12 cellular contexts compared by ENCODE assay signal in genomic region chr21:29360799-29361765, GRCh38.
DNase-seq lines count a peak whose midpoint lies in the region; ATAC-seq, FAIRE-seq and TF ChIP-seq lines count a peak whose summit lies in the region.
"Had no signal": no experiment of that assay in that cellular context is flagged by ENCODE, and none has a peak within 500 bp of the region (broad histone marks: within the 10 kb centered on the region; RNA-seq: fewer than 3 reads in every experiment).

No MANE protein-coding gene starts in this region.

- H3K4me1 ChIP-seq in adrenal gland (replicated peaks in 1 of 2) (no peaks in the 10 kb centered on the region), HepG2 (ENCODE audit: insufficient read depth, low read length) (0 out of 2 replicates have a peak, but pooled peaks cover 7% of the 10 kb centered on the region)

- CTCF ChIA-PET in HepG2 (lab: Yijun Ruan, JAX; ENCODE audit: low intra/inter-chr PET ratio, low total read pairs) = no interaction called here

- POLR2A ChIA-PET in HepG2 (lab: Yijun Ruan, JAX) = no interaction called here

- H3K4me3 ChIP-seq in adrenal gland = no peak overlapping the region
- no peak overlapping the region for H3K4me3 ChIP-seq in HepG2 (replicated peaks in 1 of 3; ENCODE audit: insufficient read depth in 1 of 3, low read depth in 2 of 3, low read length in 3 of 3)

- no peak overlapping the region for H3K9ac ChIP-seq in HepG2 (ENCODE audit: insufficient read depth, low read depth, low read length)

- H3K27me3 ChIP-seq in adrenal gland (no peaks in the 10 kb centered on the region), HepG2 (ENCODE audit: control insufficient read depth in 1 of 2, insufficient read depth in 2 of 2, low read length in 2 of 2) (no peaks in the 10 kb centered on the region)

- no peaks in the 10 kb centered on the region for H3K79me2 ChIP-seq in HepG2 (ENCODE audit: insufficient read depth, low read length)

- intact Hi-C loops in adrenal gland (cut with DNase I) = no loop called here
- intact Hi-C loops in HepG2 (cut with micrococcal nuclease; ENCODE audit: unreplicated experiment) = no loop called here

- TF ChIP-seq EP300 in HepG2 (IDR thresholded peaks at IDR 0.05; ENCODE audit: low read depth in 2 of 2, low read length in 2 of 2) (no peak), HepG2 (CRISPR knock-in tag; IDR thresholded peaks at IDR 0.05; ENCODE audit: borderline replicate concordance) (no peak)

- in situ Hi-C loops in HepG2 (cut with HindIII; ENCODE audit: extremely low pct_ligation_motif_present, low pct_unique_long_range_greater_than_20kb) = no loop called here

- H3K9me3 ChIP-seq in adrenal gland (replicated peaks in 1 of 3) (no peaks in the 10 kb centered on the region), HepG2 (ENCODE audit: low read length) (no peaks in the 10 kb centered on the region)

- TF ChIP-seq RAD21 in HepG2 (CRISPR knock-in tag; IDR thresholded peaks at IDR 0.05) = no peak

- H4K20me1 ChIP-seq in HepG2 (ENCODE audit: insufficient read depth, low read length) = no peaks in the 10 kb centered on the region

- 62 to 71% (median 63%) methylated on average over 9 of the region's 9 CpGs for WGBS in adrenal gland, 4 donors
- whole genome bisulfite sequencing in HepG2 (ENCODE audit: low lambda C conversion rate) = 88% methylated on average over 9 of the region's 9 CpGs

- H3K36me3 ChIP-seq in adrenal gland (replicated peaks in 1 of 2) = no peaks in the 10 kb centered on the region
- peaks cover 0 to 8% of the 10 kb centered on the region in 2 experiments; a peak in 3 of 5 replicates for H3K36me3 ChIP-seq in HepG2 (replicated peaks in 1 of 2; ENCODE audit: control insufficient read depth in 1 of 2, insufficient read depth in 2 of 2, low read length in 2 of 2)

- peak; percentile 47 for FAIRE-seq in HepG2 (lab: Jason Lieb, UNC)
- FAIRE-seq: TTC549 had no signal

- no TSS peak for BruUV-seq in HepG2 (replicated peaks; lab: Mats Ljungman, UMichigan)

- DNase-seq in COR-L47 (lab: John Stamatoyannopoulos, UW) (peak; percentile 22), Kasumi-1 (lab: John Stamatoyannopoulos, UW) (peak; percentile 8 to 15), adrenal gland (peak in 3 of 7 donors; percentile 23 to 30 (median 27)), HepG2 (ENCODE audit: low spot score) (no peak), mesenteric fat pad (ENCODE audit: low spot score) (no peak)
- no peak for DNase-seq in activated naive CD4-positive, alpha-beta T cell (lab: John Stamatoyannopoulos, UW)
- DNase-seq: activated naive CD8-positive, alpha-beta T cell treated with anti-CD3 and anti-CD28 coated beads, Interleukin-2, amount 50 U/mL, for 24 hours; EL; NCI-H2029 treated with DMSO at 0.1 percent for 48 hours had no signal

- TF ChIP-seq CTCF in adrenal gland (IDR thresholded peaks at IDR 0.05) (peak in 5 of 6 experiments; percentile 6 to 35 (median 14)), HepG2 (CRISPR knock-in tag; IDR thresholded peaks at IDR 0.05) (peak; percentile 36; the same call in 1 of the 2 replicates)

- H3K4me2 ChIP-seq in HepG2 (ENCODE audit: low read depth, low read length) = no peak overlapping the region

- ATAC-seq in HepG2 (peak; percentile 42), HG03378 (IDR thresholded peaks at IDR 0.05; ENCODE audit: unreplicated experiment) (no peak), HG03520 (IDR thresholded peaks at IDR 0.05; ENCODE audit: unreplicated experiment) (no peak)
- ATAC-seq: activated naive CD8-positive, alpha-beta T cell treated with anti-CD3 and anti-CD28 coated beads, Interleukin-2, amount 50 U/mL, for 24 hours had no signal

- no peak overlapping the region for H2AFZ ChIP-seq in HepG2 (ENCODE audit: low read length)

- no peak for TF ChIP-seq POLR2A in adrenal gland (IDR thresholded peaks at IDR 0.05)
- TF ChIP-seq POLR2A in HepG2 (IDR thresholded peaks at IDR 0.05; ENCODE audit: insufficient read depth in 1 of 2, low read depth in 2 of 2, low read length in 2 of 2) = no peak

- H3K27ac ChIP-seq in adrenal gland (no peak overlapping the region), HepG2 (ENCODE audit: extremely low read length, insufficient read depth, low read length) (no peak overlapping the region)

TF ChIP-seq in HepG2, 621 proteins besides CTCF, POLR2A, EP300 and RAD21:
- peak; percentile 20; the same call in 1 of the 2 replicates for TF ChIP-seq STAG1 (CRISPR knock-in tag; IDR thresholded peaks at IDR 0.05)
- TF ChIP-seq RXRB (CRISPR knock-in tag; IDR thresholded peaks at IDR 0.05; ENCODE audit: borderline replicate concordance) = no peak
- peak; percentile 21; the same call in 1 of the 2 replicates for TF ChIP-seq HNF4A (CRISPR knock-in tag; IDR thresholded peaks at IDR 0.05)
- TF ChIP-seq ZBTB26 (CRISPR knock-in tag; IDR thresholded peaks at IDR 0.05; ENCODE audit: borderline replicate concordance) = no peak

Comparison
In these comparisons a context has a peak if more than half of its experiments do, and no peak if none do; other contexts are left out.
1. DNase-seq: peak in COR-L47 (single experiment) and Kasumi-1 (2 of 2); none in HepG2 (single experiment), activated naive CD4-positive, alpha-beta T cell (0 of 4) and mesenteric fat pad (single experiment).